In the genomic region with DNA sequence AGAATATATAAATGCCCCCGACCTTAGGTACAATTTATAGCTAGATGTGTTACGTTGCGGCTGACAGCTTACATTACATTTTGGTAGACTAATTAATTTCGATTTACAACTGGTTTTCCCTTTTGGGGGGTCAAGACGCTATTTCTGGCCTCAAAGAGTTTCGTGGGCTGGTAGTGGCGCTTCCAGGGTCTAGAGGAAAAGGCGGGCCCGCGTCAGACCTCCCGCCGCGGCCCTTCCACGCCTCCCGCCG, we compare ENCODE assay signal across 8 cellular contexts. TPM values are rescaled to one million over a fixed set of nuclear protein-coding genes. Genes with fewer than 3 reads are reported as not detected.
DNase-seq lines count a peak whose midpoint lies in the region; ATAC-seq and TF ChIP-seq lines count a peak whose summit lies in the region.

No MANE protein-coding gene starts in this region.

- peak overlapping the region; percentile 82 to 91 (median 88) for H3K9ac ChIP-seq in BLaER1 treated with 17β-estradiol and CSF1 and Interleukin-3, amounts not matched to agents 10 nM and 100 nM
- peak overlapping the region; percentile 84 for H3K9ac ChIP-seq in Loucy (ENCODE audit: low read depth, low read length, poor library complexity, severe bottlenecking)
- H3K9ac ChIP-seq in neural cell (ENCODE audit: low read length) = peak overlapping the region; percentile 73

- H3K4me1 ChIP-seq in BLaER1 treated with 17β-estradiol and CSF1 and Interleukin-3, amounts not matched to agents 10 nM and 100 nM = peaks cover 31 to 49% (median 38%) of the 10 kb centered on the region in 10 experiments
- H3K4me1 ChIP-seq in Loucy (ENCODE audit: insufficient read depth, low read length, poor library complexity, severe bottlenecking) = peaks cover 65% of the 10 kb centered on the region

- peak overlapping the region; percentile 95 for H3K4me3 Mint-ChIP-seq in dendritic cell treated with granulocyte-macrophage colony-stimulating factor and Interleukin-4, amounts not matched to agents 40 ng/mL and 50 ng/mL, for 4 days

- DNase-seq in DMS153 treated with DMSO at 0.1 percent for 48 hours (lab: John Stamatoyannopoulos, UW; ENCODE audit: unreplicated experiment) = no peak
- no peak for DNase-seq in Kasumi-1 (lab: John Stamatoyannopoulos, UW)

- H3K9me3 Mint-ChIP-seq in dendritic cell treated with granulocyte-macrophage colony-stimulating factor and Interleukin-4, amounts not matched to agents 40 ng/mL and 50 ng/mL, for 4 days = no peaks in the 10 kb centered on the region

- H3F3A ChIP-seq in Loucy (ENCODE audit: low read depth) (peaks cover 4% of the 10 kb centered on the region; the same call in 1 of the 2 replicates), neural cell (ENCODE audit: insufficient read depth, low read length, poor library complexity, severe bottlenecking) (no peaks in the 10 kb centered on the region)

- TF ChIP-seq CTCF in Loucy (conservative IDR thresholded peaks at IDR 0.05; ENCODE audit: low read length) (no peak), neural cell (IDR thresholded peaks at IDR 0.05; ENCODE audit: poor library complexity, severe bottlenecking) (no peak)

- peak overlapping the region; percentile 61 to 89 (median 80) for H3K27ac ChIP-seq in BLaER1 treated with 17β-estradiol and CSF1 and Interleukin-3, amounts not matched to agents 10 nM and 100 nM
- H3K27ac ChIP-seq in neural cell (ENCODE audit: low read length) = peak overlapping the region; percentile 14

- peak overlapping the region; percentile 75 to 98 (median 91) for H3K4me3 ChIP-seq in BLaER1 treated with 17β-estradiol and CSF1 and Interleukin-3, amounts not matched to agents 10 nM and 100 nM
- H3K4me3 ChIP-seq in Loucy (ENCODE audit: low read length, poor library complexity, severe bottlenecking) = peak overlapping the region; percentile 90
- H3K4me3 ChIP-seq in neural cell (ENCODE audit: low read length) = peak overlapping the region; percentile 93

- peak overlapping the region; percentile 94 for H2AFZ ChIP-seq in Loucy (ENCODE audit: low read length)
- peak overlapping the region; percentile 84 for H2AFZ ChIP-seq in neural cell (ENCODE audit: low read depth, low read length)

- H3K27ac Mint-ChIP-seq in dendritic cell treated with granulocyte-macrophage colony-stimulating factor and Interleukin-4, amounts not matched to agents 40 ng/mL and 50 ng/mL, for 4 days = peak overlapping the region; percentile 88

- intact Hi-C loops in dendritic cell treated with granulocyte-macrophage colony-stimulating factor and Interleukin-4, amounts not matched to agents 40 ng/mL and 50 ng/mL, for 4 days (cut with micrococcal nuclease) = loop anchor here (10.0 kb wide), 1 partner anchor 820 kb away; the partner anchor contains the start of gene PARS2

- no peak for TF ChIP-seq RAD21 in neural cell (conservative IDR thresholded peaks at IDR 0.05)

- peaks cover 42% of the 10 kb centered on the region for H3K4me1 Mint-ChIP-seq in dendritic cell treated with granulocyte-macrophage colony-stimulating factor and Interleukin-4, amounts not matched to agents 40 ng/mL and 50 ng/mL, for 4 days (ENCODE audit: low read depth)

- H3K27me3 ChIP-seq in BLaER1 treated with 17β-estradiol and CSF1 and Interleukin-3, amounts not matched to agents 10 nM and 100 nM = no peaks in the 10 kb centered on the region
- H3K27me3 ChIP-seq in Loucy (ENCODE audit: insufficient read depth, low read length, poor library complexity, severe bottlenecking) = no peaks in the 10 kb centered on the region
- no peaks in the 10 kb centered on the region for H3K27me3 ChIP-seq in neural cell (ENCODE audit: insufficient read depth, low read depth, low read length)

- peaks cover 74% of the 10 kb centered on the region for H3K79me2 ChIP-seq in Loucy (ENCODE audit: insufficient read depth, low read length)
- H3K79me2 ChIP-seq in neural cell (replicated peaks; ENCODE audit: insufficient read depth, low read length) = peaks cover 21% of the 10 kb centered on the region

- H3K9me3 ChIP-seq in BLaER1 treated with 17β-estradiol and CSF1 and Interleukin-3, amounts not matched to agents 10 nM and 100 nM (replicated peaks in 1 of 11) = no peaks in the 10 kb centered on the region
- H3K9me3 ChIP-seq in Loucy (ENCODE audit: insufficient read depth, low read depth, low read length) (no peaks in the 10 kb centered on the region), neural cell (ENCODE audit: low read length) (no peaks in the 10 kb centered on the region)

- ATAC-seq in HG02870 (IDR thresholded peaks at IDR 0.05; ENCODE audit: unreplicated experiment) = no peak
- no peak for ATAC-seq in HG03565 (IDR thresholded peaks at IDR 0.05; ENCODE audit: unreplicated experiment)

- H3K36me3 ChIP-seq in BLaER1 treated with 17β-estradiol and CSF1 and Interleukin-3, amounts not matched to agents 10 nM and 100 nM = peaks cover 4 to 20% (median 5%) of the 10 kb centered on the region in 11 experiments; a peak in 12 of 22 replicates
- H3K36me3 ChIP-seq in Loucy (ENCODE audit: insufficient read depth, low read length) (no peaks in the 10 kb centered on the region), neural cell (ENCODE audit: insufficient read depth, low read length) (no peaks in the 10 kb centered on the region)

- H3K9me2 ChIP-seq in Loucy (replicated peaks; ENCODE audit: low read depth, low read length) = no peaks in the 10 kb centered on the region
- H3K9me2 ChIP-seq in neural cell (ENCODE audit: insufficient read depth, low read length) = no peaks in the 10 kb centered on the region

- H4K20me1 ChIP-seq in BLaER1 treated with 17β-estradiol and CSF1 and Interleukin-3, amounts not matched to agents 10 nM and 100 nM = peaks cover 3 to 28% (median 12%) of the 10 kb centered on the region in 11 experiments; a peak in 17 of 22 replicates
- H4K20me1 ChIP-seq in Loucy (ENCODE audit: insufficient read depth, low read length, poor library complexity, severe bottlenecking) = peaks cover 8% of the 10 kb centered on the region
- no peaks in the 10 kb centered on the region for H4K20me1 ChIP-seq in neural cell (ENCODE audit: insufficient read depth)

- peak overlapping the region; percentile 86 to 98 (median 91) for H3K4me2 ChIP-seq in BLaER1 treated with 17β-estradiol and CSF1 and Interleukin-3, amounts not matched to agents 10 nM and 100 nM
- H3K4me2 ChIP-seq in Loucy (ENCODE audit: low read depth, low read length, poor library complexity, severe bottlenecking) = peak overlapping the region; percentile 86
- H3K4me2 ChIP-seq in neural cell (ENCODE audit: low read length) = peak overlapping the region; percentile 34

- H3K27me3 Mint-ChIP-seq in dendritic cell treated with granulocyte-macrophage colony-stimulating factor and Interleukin-4, amounts not matched to agents 40 ng/mL and 50 ng/mL, for 4 days = no peaks in the 10 kb centered on the region

- H3K36me3 Mint-ChIP-seq in dendritic cell treated with granulocyte-macrophage colony-stimulating factor and Interleukin-4, amounts not matched to agents 40 ng/mL and 50 ng/mL, for 4 days (ENCODE audit: low read depth) = peaks cover 28% of the 10 kb centered on the region

- no peak for TF ChIP-seq EP300 in neural cell (conservative IDR thresholded peaks at IDR 0.05; ENCODE audit: poor library complexity, severe bottlenecking)

TF ChIP-seq in neural cell, 6 proteins besides CTCF, POLR2A, EP300 and RAD21:
- TF ChIP-seq POLR2AphosphoS5 (IDR thresholded peaks at IDR 0.05) (no peak), SMC3 (conservative IDR thresholded peaks at IDR 0.05; ENCODE audit: poor library complexity) (no peak)
TF ChIP-seq in neural cell: peak in this region for 0.

RNA-seq across cellular contexts. Expression of gene IFT25, which starts 0.4 kb away (rescaled TPM):
- polyA plus RNA-seq in neural cell = 92.4 and 106 TPM in 2 replicates
- 37.5 and 40.7 TPM in 2 replicates for polyA minus RNA-seq in neural cell

RNA-seq across cellular contexts. Expression of gene LRRC42, which starts 1.0 kb away (rescaled TPM):
- 23.9 and 24.8 TPM in 2 replicates for polyA plus RNA-seq in neural cell
- 32.6 and 32.9 TPM in 2 replicates for polyA minus RNA-seq in neural cell

RNA-seq across cellular contexts. Expression of gene DIO1, which starts 51.1 kb away (rescaled TPM):
- polyA plus RNA-seq in neural cell = not detected in 2 replicates
- polyA minus RNA-seq in neural cell = not detected in 2 replicates

RNA-seq across cellular contexts. Expression of gene YIPF1, which starts 55.5 kb away (rescaled TPM):
- polyA plus RNA-seq in neural cell = 45.0 and 52.6 TPM in 2 replicates
- 30.1 and 33.8 TPM in 2 replicates for polyA minus RNA-seq in neural cell

Comparison
In these comparisons a context has a peak if more than half of its experiments do, and no peak if none do; other contexts are left out.
1. H3K4me2 ChIP-seq: peak in every context shown above with its lines; median percentile 91 in BLaER1 treated with 17β-estradiol and CSF1 and Interleukin-3, amounts not matched to agents 10 nM and 100 nM; 86 in Loucy; 34 in neural cell.